1 cellular context compared by ENCODE assay signal in the genomic region with DNA sequence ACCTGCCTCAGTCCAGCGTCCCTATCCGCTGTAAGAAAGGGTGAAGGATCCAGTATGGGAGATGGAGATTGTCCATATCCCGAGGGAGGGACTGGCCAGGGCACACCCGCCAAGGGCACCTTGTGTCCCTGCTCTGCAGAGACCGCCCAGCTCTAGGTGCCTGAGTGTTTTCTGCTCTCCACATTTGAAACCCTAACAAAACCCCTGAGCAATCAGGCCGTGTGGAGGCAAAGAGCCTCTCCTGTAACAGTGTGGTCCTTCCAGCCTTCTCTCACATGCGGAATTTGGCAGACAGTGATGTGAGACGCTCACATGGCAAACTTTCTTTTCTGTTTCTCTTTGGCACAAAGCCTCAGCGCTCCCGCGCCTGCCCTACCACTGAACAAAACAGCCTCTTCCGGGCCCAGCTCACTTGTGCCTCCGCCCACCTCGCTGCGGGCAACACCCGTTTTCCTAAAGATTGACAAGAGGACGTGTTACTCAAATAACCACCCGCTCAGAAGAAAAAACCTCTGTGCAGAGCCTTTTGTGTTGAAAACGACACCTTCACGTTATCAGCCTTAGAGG.
TF ChIP-seq lines count a peak whose summit lies in the region.

No MANE protein-coding gene starts in this region.

TF ChIP-seq in HepG2, 621 proteins besides CTCF, POLR2A, EP300 and RAD21 (continued from another document):
- TF ChIP-seq, protein P1, sequence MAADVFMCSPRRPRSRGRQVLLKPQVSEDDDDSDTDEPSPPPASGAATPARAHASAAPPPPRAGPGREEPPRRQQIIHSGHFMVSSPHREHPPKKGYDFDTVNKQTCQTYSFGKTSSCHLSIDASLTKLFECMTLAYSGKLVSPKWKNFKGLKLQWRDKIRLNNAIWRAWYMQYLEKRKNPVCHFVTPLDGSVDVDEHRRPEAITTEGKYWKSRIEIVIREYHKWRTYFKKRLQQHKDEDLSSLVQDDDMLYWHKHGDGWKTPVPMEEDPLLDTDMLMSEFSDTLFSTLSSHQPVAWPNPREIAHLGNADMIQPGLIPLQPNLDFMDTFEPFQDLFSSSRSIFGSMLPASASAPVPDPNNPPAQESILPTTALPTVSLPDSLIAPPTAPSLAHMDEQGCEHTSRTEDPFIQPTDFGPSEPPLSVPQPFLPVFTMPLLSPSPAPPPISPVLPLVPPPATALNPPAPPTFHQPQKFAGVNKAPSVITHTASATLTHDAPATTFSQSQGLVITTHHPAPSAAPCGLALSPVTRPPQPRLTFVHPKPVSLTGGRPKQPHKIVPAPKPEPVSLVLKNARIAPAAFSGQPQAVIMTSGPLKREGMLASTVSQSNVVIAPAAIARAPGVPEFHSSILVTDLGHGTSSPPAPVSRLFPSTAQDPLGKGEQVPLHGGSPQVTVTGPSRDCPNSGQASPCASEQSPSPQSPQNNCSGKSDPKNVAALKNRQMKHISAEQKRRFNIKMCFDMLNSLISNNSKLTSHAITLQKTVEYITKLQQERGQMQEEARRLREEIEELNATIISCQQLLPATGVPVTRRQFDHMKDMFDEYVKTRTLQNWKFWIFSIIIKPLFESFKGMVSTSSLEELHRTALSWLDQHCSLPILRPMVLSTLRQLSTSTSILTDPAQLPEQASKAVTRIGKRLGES (CRISPR knock-in tag; IDR thresholded peaks at IDR 0.05; ENCODE audit: borderline replicate concordance) = no peak
- TF ChIP-seq KAT8 (CRISPR knock-in tag; IDR thresholded peaks at IDR 0.05) = 0 out of 2 replicates have a peak, but pooled peaks have one; percentile 14
- TF ChIP-seq SAP130 (CRISPR knock-in tag; IDR thresholded peaks at IDR 0.05; ENCODE audit: low read depth) = 0 out of 2 replicates have a peak, but pooled peaks have one; percentile 20
